In the genomic region with DNA sequence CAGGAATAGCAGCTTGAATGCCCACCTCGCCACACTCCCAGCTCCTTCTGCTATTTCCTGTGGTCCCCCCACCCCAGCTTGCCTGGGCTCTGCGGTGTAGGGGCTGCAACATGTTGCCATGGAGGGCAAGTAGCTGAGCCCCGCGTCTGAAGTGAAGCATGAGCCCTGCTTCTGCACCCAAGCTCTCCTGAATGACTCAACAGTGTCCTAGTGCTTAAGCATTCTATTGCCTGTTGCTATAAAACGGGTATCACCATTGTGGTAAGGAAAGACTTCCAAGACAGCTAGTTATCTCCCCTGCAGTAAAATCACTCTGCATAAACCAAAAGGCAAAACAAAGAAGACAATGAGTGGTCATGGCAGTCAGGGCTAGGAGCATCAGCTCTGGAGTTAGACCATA, we compare ENCODE assay signal across 28 cellular contexts. TPM values are rescaled to one million over a fixed set of nuclear protein-coding genes. Genes with fewer than 3 reads are reported as not detected.
DNase-seq lines count a peak whose midpoint lies in the region; ATAC-seq, FAIRE-seq and TF ChIP-seq lines count a peak whose summit lies in the region.
"Had no signal": no experiment of that assay in that cellular context is flagged by ENCODE, and none has a peak within 500 bp of the region (broad histone marks: within the 10 kb centered on the region; RNA-seq: fewer than 3 reads in every experiment).

No MANE protein-coding gene starts in this region.

- ATAC-seq in esophagus mucosa, result no peak

- intact Hi-C loops in activated CD4-positive, alpha-beta T cell treated with anti-CD3 and anti-CD28 coated beads, Interleukin-2, amount 10 ng/mL, durations not matched to agents 24 days and 14 days (cut with micrococcal nuclease), result no loop called here

- no peak overlapping the region for H3K4me3 Mint-ChIP-seq in astrocyte (ENCODE audit: unreplicated experiment)
- no peak overlapping the region for H3K4me3 Mint-ChIP-seq in activated CD4-positive, alpha-beta T cell treated with anti-CD3 and anti-CD28 coated beads, Interleukin-2, amount 10 ng/mL, durations not matched to agents 24 days and 14 days
- H3K4me3 Mint-ChIP-seq: CD8-positive, alpha-beta memory T cell had no signal

- no peak for DNase-seq in HTR-8/SVneo (ENCODE audit: insufficient read length, low spot score)
- peak; percentile 41 for DNase-seq in astrocyte (ENCODE audit: low read depth)
- peak; percentile 17 for DNase-seq in iPS-NIHi11 (ENCODE audit: low spot score)
- DNase-seq in activated CD4-positive, alpha-beta T cell treated with anti-CD3 and anti-CD28 coated beads, Interleukin-2, amount 10 ng/mL, durations not matched to agents 24 days and 14 days, result no peak
- no peak for DNase-seq in NCI-H446 (lab: John Stamatoyannopoulos, UW)
- DNase-seq in RPMI8226, result no peak
- DNase-seq: AML-193; CD8-positive, alpha-beta memory T cell; DMS53; EL; GF-D8; NCI-H1105; NCI-H2029 treated with DMSO at 0.1 percent for 48 hours; NCI-H2171 treated with DMSO at 0.1 percent for 48 hours; NCI-H446 treated with DMSO at 0.1 percent for 48 hours; NCI-H526 treated with DMSO at 0.1 percent for 48 hours; PC-9; SHP77 treated with DMSO at 0.1 percent for 48 hours; SW 1271 had no signal

- no peak overlapping the region for H3K9ac ChIP-seq in astrocyte (ENCODE audit: low read length)
- no peak overlapping the region for H3K9ac ChIP-seq in skeletal muscle tissue (ENCODE audit: low read depth in 1 of 3, low read length in 3 of 3)
- H3K9ac ChIP-seq: KMS-11 had no signal

- H3K79me2 ChIP-seq in astrocyte (ENCODE audit: insufficient read depth, low read length), result no peaks in the 10 kb centered on the region

- H3K4me3 ChIP-seq in astrocyte (ENCODE audit: insufficient read depth, low read depth, low read length) (no peak overlapping the region), skeletal muscle tissue (ENCODE audit: low read length in 3 of 3) (no peak overlapping the region)
- H3K4me3 ChIP-seq: PC-9, SK-N-MC had no signal

- no peak overlapping the region for H2AFZ ChIP-seq in astrocyte (ENCODE audit: low read depth, low read length)
- H2AFZ ChIP-seq: PC-9 had no signal

- H3K27ac Mint-ChIP-seq in astrocyte (ENCODE audit: unreplicated experiment), result no peak overlapping the region
- H3K27ac Mint-ChIP-seq in activated CD4-positive, alpha-beta T cell treated with anti-CD3 and anti-CD28 coated beads, Interleukin-2, amount 10 ng/mL, durations not matched to agents 24 days and 14 days, result no peak overlapping the region
- H3K27ac Mint-ChIP-seq: CD8-positive, alpha-beta memory T cell had no signal

- H3K27ac ChIP-seq in astrocyte (ENCODE audit: low read depth, low read length), result no peak overlapping the region
- H3K27ac ChIP-seq in skeletal muscle tissue (ENCODE audit: low read depth, low read length), result peak overlapping the region; percentile 43
- H3K27ac ChIP-seq: C4-2B, HL-60, KMS-11, PC-9, RWPE1, SK-N-MC had no signal

- H3K4me2 ChIP-seq in astrocyte (ENCODE audit: low read length), result no peak overlapping the region
- H3K4me2 ChIP-seq: KMS-11, PC-9 had no signal

- H3K27me3 Mint-ChIP-seq in astrocyte (ENCODE audit: low read depth, unreplicated experiment), result no peaks in the 10 kb centered on the region
- H3K27me3 Mint-ChIP-seq in activated CD4-positive, alpha-beta T cell treated with anti-CD3 and anti-CD28 coated beads, Interleukin-2, amount 10 ng/mL, durations not matched to agents 24 days and 14 days, result no peaks in the 10 kb centered on the region

- H3K36me3 Mint-ChIP-seq in astrocyte (ENCODE audit: low read depth, unreplicated experiment), result no peaks in the 10 kb centered on the region
- H3K36me3 Mint-ChIP-seq in activated CD4-positive, alpha-beta T cell treated with anti-CD3 and anti-CD28 coated beads, Interleukin-2, amount 10 ng/mL, durations not matched to agents 24 days and 14 days (ENCODE audit: low read depth), result no peaks in the 10 kb centered on the region
- H3K36me3 Mint-ChIP-seq: CD8-positive, alpha-beta memory T cell had no signal

- H3K27me3 ChIP-seq in astrocyte (ENCODE audit: insufficient read depth, low read length) (no peaks in the 10 kb centered on the region), skeletal muscle tissue (ENCODE audit: control insufficient read depth in 3 of 3, insufficient read depth in 3 of 3, low read length in 3 of 3) (no peaks in the 10 kb centered on the region)

- no peaks in the 10 kb centered on the region for H4K20me1 ChIP-seq in astrocyte (ENCODE audit: insufficient read depth, low read length)

- FAIRE-seq in HTR-8/SVneo (lab: Jason Lieb, UNC) (peak; percentile 23), astrocyte (lab: Jason Lieb, UNC) (no peak)
- FAIRE-seq: H54 had no signal

- no peaks in the 10 kb centered on the region for H3K9me3 Mint-ChIP-seq in astrocyte (ENCODE audit: unreplicated experiment)
- no peaks in the 10 kb centered on the region for H3K9me3 Mint-ChIP-seq in activated CD4-positive, alpha-beta T cell treated with anti-CD3 and anti-CD28 coated beads, Interleukin-2, amount 10 ng/mL, durations not matched to agents 24 days and 14 days
- H3K9me3 Mint-ChIP-seq: CD8-positive, alpha-beta memory T cell had no signal

- H3K4me1 ChIP-seq in astrocyte (ENCODE audit: insufficient read depth, low read length) (no peaks in the 10 kb centered on the region), skeletal muscle tissue (ENCODE audit: control insufficient read depth in 3 of 3, insufficient read depth in 3 of 3, low read length in 3 of 3) (peaks cover 18 to 34% (median 28%) of the 10 kb centered on the region in 3 donors)

- peaks cover 1% of the 10 kb centered on the region for H3K4me1 Mint-ChIP-seq in astrocyte (ENCODE audit: low read depth, unreplicated experiment)
- no peaks in the 10 kb centered on the region for H3K4me1 Mint-ChIP-seq in activated CD4-positive, alpha-beta T cell treated with anti-CD3 and anti-CD28 coated beads, Interleukin-2, amount 10 ng/mL, durations not matched to agents 24 days and 14 days
- H3K4me1 Mint-ChIP-seq: CD8-positive, alpha-beta memory T cell had no signal

- no peak for TF ChIP-seq CTCF in astrocyte (IDR thresholded peaks at IDR 0.05; ENCODE audit: insufficient read depth, low read depth, low read length)

- H3K36me3 ChIP-seq in astrocyte (ENCODE audit: insufficient read depth, low read length) (no peaks in the 10 kb centered on the region), skeletal muscle tissue (ENCODE audit: control insufficient read depth in 3 of 3, insufficient read depth in 3 of 3, low read length in 3 of 3) (peaks cover 10 to 19% (median 11%) of the 10 kb centered on the region in 3 donors)

- no peaks in the 10 kb centered on the region for H3K9me3 ChIP-seq in astrocyte (ENCODE audit: insufficient read depth, low read depth, low read length)
- H3K9me3 ChIP-seq in skeletal muscle tissue (ENCODE audit: control insufficient read depth in 3 of 3, low read length in 3 of 3), result no peaks in the 10 kb centered on the region

RNA-seq across cellular contexts. Expression of a gene that starts 31.4 kb away (rescaled TPM):
- 0.32 and 0.46 TPM in 2 replicates for total RNA-seq in astrocyte
- 0.52 TPM for total RNA-seq in skeletal muscle tissue
- 0.12 TPM in 1 of 2 replicates, not detected in the other for total RNA-seq in activated CD4-positive, alpha-beta T cell treated with anti-CD3 and anti-CD28 coated beads, Interleukin-2, amount 10 ng/mL, durations not matched to agents 24 days and 14 days
- total RNA-seq in esophagus mucosa, result not detected
- total RNA-seq: CD8-positive, alpha-beta memory T cell; HT-29 had no signal

RNA-seq across cellular contexts. Expression of a gene that starts 42.3 kb away (rescaled TPM):
- total RNA-seq in astrocyte (0.43 and 0.65 TPM in 2 replicates), skeletal muscle tissue (77.8 TPM), esophagus mucosa (0.16 TPM)
- total RNA-seq in activated CD4-positive, alpha-beta T cell treated with anti-CD3 and anti-CD28 coated beads, Interleukin-2, amount 10 ng/mL, durations not matched to agents 24 days and 14 days, result not detected in 2 replicates
- total RNA-seq: CD8-positive, alpha-beta memory T cell; HT-29; PC-9 had no signal

Comparison
In these comparisons a context has a peak if more than half of its experiments do, and no peak if none do; other contexts are left out.
1. DNase-seq: peak in astrocyte (single experiment) and iPS-NIHi11 (single experiment); none in HTR-8/SVneo (single experiment), activated CD4-positive, alpha-beta T cell treated with anti-CD3 and anti-CD28 coated beads, Interleukin-2, amount 10 ng/mL, durations not matched to agents 24 days and 14 days (single experiment), NCI-H446 (0 of 2) and RPMI8226 (single experiment).
2. RNA of a gene that starts 42.3 kb away (total RNA-seq): 77.8 TPM in skeletal muscle tissue (single experiment); 0.43 to 0.65 TPM in astrocyte, 0.16 TPM in esophagus mucosa (single experiment) and not detected in activated CD4-positive, alpha-beta T cell treated with anti-CD3 and anti-CD28 coated beads, Interleukin-2, amount 10 ng/mL, durations not matched to agents 24 days and 14 days; every median in the first group is over 10 times any median in the second.